Comparison of ENCODE assay signal across 8 cellular contexts in genomic region chr3:184777566-184778356, GRCh38. TPM values are rescaled to one million over a fixed set of nuclear protein-coding genes. Genes with fewer than 3 reads are reported as not detected.
DNase-seq lines count a peak whose midpoint lies in the region; ATAC-seq, FAIRE-seq and TF ChIP-seq lines count a peak whose summit lies in the region.

No MANE protein-coding gene starts in this region.

- H3K4me3 ChIP-seq in SK-N-MC (no peak overlapping the region), pancreas (no peak overlapping the region), tibial nerve (no peak overlapping the region)

- H3K36me3 ChIP-seq in SK-N-MC (ENCODE audit: insufficient read depth, low read length) (no peaks in the 10 kb centered on the region), pancreas (no peaks in the 10 kb centered on the region), tibial nerve (no peaks in the 10 kb centered on the region)

- H3K9ac ChIP-seq in SK-N-MC (ENCODE audit: insufficient read length): peak overlapping the region; percentile 4

- peak in 1 of 2 donors; percentile 42 for TF ChIP-seq EP300 in tibial nerve (IDR thresholded peaks at IDR 0.05)

- ATAC-seq in pancreas: peak; percentile 81 to 97 (median 91)

- TF ChIP-seq CTCF in pancreas (IDR thresholded peaks at IDR 0.05) (peak; percentile 71 to 83 (median 79)), tibial nerve (IDR thresholded peaks at IDR 0.05) (peak; percentile 75 to 96 (median 86))

- H3K27me3 ChIP-seq in pancreas: no peaks in the 10 kb centered on the region
- no peaks in the 10 kb centered on the region for H3K27me3 ChIP-seq in tibial nerve

- FAIRE-seq in H54 (lab: Jason Lieb, UNC): peak; percentile 93
- FAIRE-seq in pancreas (lab: Jason Lieb, UNC): peak; percentile 54

- no peak overlapping the region for H3K27ac ChIP-seq in SK-N-MC
- H3K27ac ChIP-seq in pancreas: no peak overlapping the region
- H3K27ac ChIP-seq in tibial nerve: no peak overlapping the region

- WGBS in pancreas, 2 donors: 16 to 20% methylated on average over 11 of the region's 11 CpGs
- WGBS in tibial nerve, 2 donors: 26 to 34% methylated on average over 11 of the region's 11 CpGs

- DNase-seq in COR-L47 (lab: John Stamatoyannopoulos, UW) (peak; percentile 97), H54 (ENCODE audit: insufficient read length, low spot score) (peak; percentile 94), NCI-H1092 treated with DMSO at 0.1 percent for 48 hours (lab: John Stamatoyannopoulos, UW) (peak; percentile 72), SK-N-MC (ENCODE audit: low read depth, low spot score) (peak; percentile 97), globus pallidus (ENCODE audit: low spot score) (peak; percentile 93), pancreas (peak; percentile 84 to 93 (median 88)), tibial nerve (ENCODE audit: low spot score in 2 of 2) (peak; percentile 91 to 98)
- DNase-seq in activated naive CD4-positive, alpha-beta T cell treated with Interleukin-2 at 50 U/mL for 16 hours: peak; percentile 82

- H3K9me3 ChIP-seq in SK-N-MC (ENCODE audit: low read depth, low read length): no peaks in the 10 kb centered on the region
- no peaks in the 10 kb centered on the region for H3K9me3 ChIP-seq in pancreas
- no peaks in the 10 kb centered on the region for H3K9me3 ChIP-seq in tibial nerve

- no peak for TF ChIP-seq POLR2A in H54 (IDR thresholded peaks at IDR 0.05; ENCODE audit: low read depth, low read length)
- TF ChIP-seq POLR2A in tibial nerve (IDR thresholded peaks at IDR 0.05): no peak

- intact Hi-C loops in pancreas (cut with DNase I): no loop called here

- peaks cover 7 to 10% (median 10%) of the 10 kb centered on the region in 3 donors for H3K4me1 ChIP-seq in pancreas
- peaks cover 0 to 17% (median 0%) of the 10 kb centered on the region in 4 donors for H3K4me1 ChIP-seq in tibial nerve

RNA-seq across cellular contexts. Expression of gene VPS8, which starts 34.2 kb away (rescaled TPM):
- total RNA-seq in pancreas (10 to 100 TPM; 11.8 to 37.5 (median 21.2) TPM), tibial nerve (10 to 100 TPM; 46.3 to 76.9 (median 59.3) TPM)
- 10 to 100 TPM in 1 of 2 donors, 1 to 10 TPM in 1; 7.9 to 14.6 TPM for polyA plus RNA-seq in pancreas
